ENCODE assay signal across 16 cellular contexts in genomic region chr6:18234564-18234963, GRCh38. TPM values are rescaled to one million over a fixed set of nuclear protein-coding genes. Genes with fewer than 3 reads are reported as not detected.
DNase-seq lines count a peak whose midpoint lies in the region; ATAC-seq and TF ChIP-seq lines count a peak whose summit lies in the region.
"Had no signal": no experiment of that assay in that cellular context is flagged by ENCODE, and none has a peak within 500 bp of the region (broad histone marks: within the 10 kb centered on the region; RNA-seq: fewer than 3 reads in every experiment).

No MANE protein-coding gene starts in this region.

- whole genome bisulfite sequencing in upper lobe of left lung, 2 donors: 95 to 98% methylated on average over 1 of the region's 1 CpG

- BruUV-seq in MCF 10A (replicated peaks; lab: Mats Ljungman, UMichigan): no TSS peak

- TF ChIP-seq POLR2A in breast epithelium (IDR thresholded peaks at IDR 0.05): no peak
- no peak for TF ChIP-seq POLR2A in upper lobe of left lung (IDR thresholded peaks at IDR 0.05)

- TF ChIP-seq CTCF in MCF 10A (IDR thresholded peaks at IDR 0.05; ENCODE audit: unreplicated experiment) (no peak), breast epithelium (IDR thresholded peaks at IDR 0.05) (no peak), endothelial cell (IDR thresholded peaks at IDR 0.05; ENCODE audit: unreplicated experiment) (no peak), upper lobe of left lung (IDR thresholded peaks at IDR 0.05) (no peak)
- TF ChIP-seq CTCF in CD8-positive, alpha-beta T cell (IDR thresholded peaks at IDR 0.05): no peak

- CTCF ChIA-PET in MCF 10A (lab: Yijun Ruan, JAX): interaction anchor here (0.7 kb wide), 1 partner anchor 292 kb away, joined by 3 read pairs; no protein-coding TSS in a partner anchor
- CTCF ChIA-PET in CD8-positive, alpha-beta T cell (lab: Charles Lee): no interaction called here

- H3K4me3 ChIP-seq in breast epithelium (no peak overlapping the region), upper lobe of left lung (no peak overlapping the region)
- H3K4me3 ChIP-seq in CD8-positive, alpha-beta T cell (ENCODE audit: low read depth, low read length): no peak overlapping the region
- H3K4me3 ChIP-seq: Peyer's patch had no signal

- no peaks in the 10 kb centered on the region for H3K4me1 ChIP-seq in breast epithelium
- no peaks in the 10 kb centered on the region for H3K4me1 ChIP-seq in CD8-positive, alpha-beta T cell (ENCODE audit: insufficient read depth, low read length)
- no peaks in the 10 kb centered on the region for H3K4me1 ChIP-seq in upper lobe of left lung
- H3K4me1 ChIP-seq: Peyer's patch had no signal

- H3K36me3 ChIP-seq in breast epithelium (no peaks in the 10 kb centered on the region), upper lobe of left lung (peaks cover 6 to 65% (median 29%) of the 10 kb centered on the region in 4 donors)
- peaks cover 7% of the 10 kb centered on the region for H3K36me3 ChIP-seq in CD8-positive, alpha-beta T cell (ENCODE audit: insufficient read depth, low read length)

- no peak for TF ChIP-seq EP300 in upper lobe of left lung (IDR thresholded peaks at IDR 0.05)

- no peak for ATAC-seq in CD8-positive, alpha-beta T cell
- no peak for ATAC-seq in upper lobe of left lung (ENCODE audit: low FRiP score in 2 of 2)
- no peak for ATAC-seq in HG02973 (IDR thresholded peaks at IDR 0.05; ENCODE audit: unreplicated experiment)
- ATAC-seq: SK-N-SH treated with all-trans-retinoic acid at 6 μM for 48 hours had no signal

- H3K4me1 Mint-ChIP-seq in MCF 10A (ENCODE audit: insufficient read depth, unreplicated experiment) (no peaks in the 10 kb centered on the region), endothelial cell (ENCODE audit: unreplicated experiment) (no peaks in the 10 kb centered on the region)
- H3K4me1 Mint-ChIP-seq in CD8-positive, alpha-beta T cell (ENCODE audit: low read depth): peaks cover 6% of the 10 kb centered on the region

- DNase-seq in MCF 10A (ENCODE audit: unreplicated experiment): no peak
- no peak for DNase-seq in breast epithelium (ENCODE audit: low spot score in 2 of 2)
- no peak for DNase-seq in CD8-positive, alpha-beta T cell
- no peak for DNase-seq in endothelial cell (ENCODE audit: low spot score)
- no peak for DNase-seq in upper lobe of left lung
- no peak for DNase-seq in islet precursor cell
- DNase-seq: GDM1, MM.1S, NCI-H1048, NCI-H1417 treated with DMSO at 0.1 percent for 48 hours, NCI-H187, NCI-H446, NCI-H526, Peyer's patch had no signal

- H3K27me3 Mint-ChIP-seq in MCF 10A (ENCODE audit: insufficient read depth, unreplicated experiment): no peaks in the 10 kb centered on the region
- H3K27me3 Mint-ChIP-seq in CD8-positive, alpha-beta T cell (ENCODE audit: low read depth): no peaks in the 10 kb centered on the region
- peaks cover 6% of the 10 kb centered on the region for H3K27me3 Mint-ChIP-seq in endothelial cell (ENCODE audit: unreplicated experiment)

- intact Hi-C loops in MCF 10A (cut with micrococcal nuclease): no loop called here
- intact Hi-C loops in breast epithelium (cut with DNase I; ENCODE audit: low total_unique reads): no loop called here
- intact Hi-C loops in CD8-positive, alpha-beta T cell (cut with DNase I, micrococcal nuclease): no loop called here

- H3K9me3 Mint-ChIP-seq in MCF 10A (ENCODE audit: unreplicated experiment): peaks cover 8% of the 10 kb centered on the region
- peaks cover 21% of the 10 kb centered on the region for H3K9me3 Mint-ChIP-seq in CD8-positive, alpha-beta T cell
- peaks cover 2% of the 10 kb centered on the region for H3K9me3 Mint-ChIP-seq in endothelial cell (ENCODE audit: unreplicated experiment)

- POLR2A ChIA-PET in MCF 10A (lab: Yijun Ruan, JAX): no interaction called here
- POLR2A ChIA-PET in CD8-positive, alpha-beta T cell (lab: Charles Lee): no interaction called here

- no peaks in the 10 kb centered on the region for H3K27me3 ChIP-seq in breast epithelium
- H3K27me3 ChIP-seq in CD8-positive, alpha-beta T cell (ENCODE audit: insufficient read depth, low read length): no peaks in the 10 kb centered on the region
- no peaks in the 10 kb centered on the region for H3K27me3 ChIP-seq in upper lobe of left lung
- H3K27me3 ChIP-seq: Peyer's patch had no signal

- H3K4me3 Mint-ChIP-seq in MCF 10A (ENCODE audit: unreplicated experiment): no peak overlapping the region
- no peak overlapping the region for H3K4me3 Mint-ChIP-seq in CD8-positive, alpha-beta T cell
- H3K4me3 Mint-ChIP-seq in endothelial cell (ENCODE audit: unreplicated experiment): peak overlapping the region; percentile 52

- H3K36me3 Mint-ChIP-seq in MCF 10A (ENCODE audit: insufficient read depth, unreplicated experiment) (peaks cover 92% of the 10 kb centered on the region), endothelial cell (ENCODE audit: low read depth, unreplicated experiment) (peaks cover 69% of the 10 kb centered on the region)
- peaks cover 88% of the 10 kb centered on the region for H3K36me3 Mint-ChIP-seq in CD8-positive, alpha-beta T cell

- H3K27ac ChIP-seq in breast epithelium (no peak overlapping the region), upper lobe of left lung (no peak overlapping the region)
- no peak overlapping the region for H3K27ac ChIP-seq in CD8-positive, alpha-beta T cell (ENCODE audit: low read depth, low read length)
- H3K27ac ChIP-seq: Peyer's patch had no signal

- H3K27ac Mint-ChIP-seq in MCF 10A (ENCODE audit: low read depth, unreplicated experiment) (peak overlapping the region; percentile 2), endothelial cell (ENCODE audit: unreplicated experiment) (no peak overlapping the region)
- H3K27ac Mint-ChIP-seq in CD8-positive, alpha-beta T cell: peak overlapping the region; percentile 41

- H3K9me3 ChIP-seq in breast epithelium (peaks cover 8 to 13% of the 10 kb centered on the region in 2 donors), upper lobe of left lung (peaks cover 0 to 16% (median 6%) of the 10 kb centered on the region in 4 donors)
- H3K9me3 ChIP-seq in CD8-positive, alpha-beta T cell (ENCODE audit: low read length): no peaks in the 10 kb centered on the region
- H3K9me3 ChIP-seq: Peyer's patch had no signal

RNA-seq across cellular contexts. Expression of gene DEK, which starts 29.8 kb away (rescaled TPM):
- total RNA-seq in MCF 10A (2022): 118 and 148 TPM in 2 replicates
- 100 to 1,000 TPM; 107 to 162 (median 125) TPM for total RNA-seq in breast epithelium
- 10 to 100 TPM; 39.5 to 47.5 TPM for total RNA-seq in CD8-positive, alpha-beta T cell
- total RNA-seq in endothelial cell (ENCODE audit: unreplicated experiment): 61.2 TPM
- total RNA-seq in upper lobe of left lung: 100 to 1,000 TPM in 3 of 6 donors, 10 to 100 TPM in 3; 61.5 to 170 (median 92.4) TPM
